ENCODE assay signal across 8 cellular contexts in the genomic region with DNA sequence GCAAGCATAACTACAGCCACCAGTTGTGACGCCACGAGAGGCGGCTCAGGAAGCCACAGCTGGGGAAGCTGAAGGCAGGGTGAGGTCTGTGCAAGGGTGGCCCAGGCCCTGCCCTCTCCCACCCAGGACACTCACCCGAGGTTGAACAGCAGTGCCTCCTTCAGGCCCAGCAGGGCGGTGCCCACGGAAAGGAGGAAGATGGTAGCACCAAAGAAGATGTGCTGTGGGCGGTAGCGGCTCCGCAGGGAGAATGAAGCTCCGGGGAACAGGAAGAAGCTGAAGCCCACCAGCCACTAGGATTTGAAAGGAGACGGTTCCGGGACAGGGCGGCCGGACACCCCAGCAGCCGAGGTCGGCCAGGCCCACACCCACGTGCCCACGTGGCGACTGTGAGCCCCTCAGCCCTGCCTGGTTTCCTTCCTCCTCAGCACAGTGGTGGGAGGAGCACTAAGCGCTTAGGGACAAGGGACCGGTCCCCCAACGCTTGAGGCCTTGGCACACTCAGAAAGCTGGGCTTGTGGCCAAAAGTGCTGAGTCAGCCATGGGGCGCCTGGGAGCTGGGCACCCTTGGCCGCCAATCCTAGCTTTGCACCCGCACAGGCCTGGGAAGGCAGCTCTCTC. TPM values are rescaled to one million over a fixed set of nuclear protein-coding genes. Genes with fewer than 3 reads are reported as not detected.
A peak's percentile ranks its signal among the peaks of the same experiment; 100 is the strongest.
DNase-seq lines count a peak whose midpoint lies in the region; ATAC-seq and TF ChIP-seq lines count a peak whose summit lies in the region.

No MANE protein-coding gene starts in this region.

- 37 to 71% (median 51%) methylated on average over 7 to 25 of the region's 25 CpGs for WGBS in adrenal gland, 4 donors

- TF ChIP-seq CTCF in adrenal gland (IDR thresholded peaks at IDR 0.05), result peak in 1 of 6 experiments; percentile 4
- TF ChIP-seq CTCF in left ventricle myocardium inferior (IDR thresholded peaks at IDR 0.05; ENCODE audit: borderline replicate concordance), result no peak
- no peak for TF ChIP-seq CTCF in GM13976 (IDR thresholded peaks at IDR 0.05; ENCODE audit: borderline replicate concordance, control extremely low read depth, extremely low read depth, insufficient read depth, missing control alignments)

- no peaks in the 10 kb centered on the region for H3K9me3 ChIP-seq in adrenal gland (replicated peaks in 1 of 3)
- no peaks in the 10 kb centered on the region for H3K9me3 ChIP-seq in left ventricle myocardium inferior (replicated peaks)

- H3K36me3 ChIP-seq in adrenal gland (replicated peaks in 1 of 2) (no peaks in the 10 kb centered on the region), left ventricle myocardium inferior (no peaks in the 10 kb centered on the region)

- H3K27me3 ChIP-seq in adrenal gland (no peaks in the 10 kb centered on the region), left ventricle myocardium inferior (ENCODE audit: low read depth) (no peaks in the 10 kb centered on the region)

- H3K4me3 ChIP-seq in adrenal gland, result no peak overlapping the region
- peak overlapping the region; percentile 39 for H3K4me3 ChIP-seq in left ventricle myocardium inferior

- peak; percentile 12 for DNase-seq in COR-L47 (lab: John Stamatoyannopoulos, UW)
- peak; percentile 65 for DNase-seq in NCI-H1092 (lab: John Stamatoyannopoulos, UW)
- DNase-seq in adrenal gland, result peak; percentile 94 to 97 (median 95)
- peak; percentile 65 for DNase-seq in left ventricle myocardium inferior
- peak; percentile 37 for DNase-seq in stimulated activated naive CD8-positive, alpha-beta T cell treated with anti-CD3 and anti-CD28 coated beads, Interleukin-15, Interleukin-2, amounts not matched to agents 100 U/mL and 50 U/mL, for 24 hours
- DNase-seq in GM13976 (ENCODE audit: low spot score), result no peak

- peaks cover 31 to 49% of the 10 kb centered on the region in 2 donors for H3K4me1 ChIP-seq in adrenal gland (replicated peaks in 1 of 2)
- H3K4me1 ChIP-seq in left ventricle myocardium inferior, result peaks cover 71% of the 10 kb centered on the region

- intact Hi-C loops in adrenal gland (cut with DNase I) (no loop called here), left ventricle myocardium inferior (cut with micrococcal nuclease) (no loop called here)

- no peak for TF ChIP-seq POLR2A in adrenal gland (IDR thresholded peaks at IDR 0.05)

- H3K27ac ChIP-seq in adrenal gland (peak overlapping the region in 3 of 5 donors; percentile 45 to 67 (median 51)), left ventricle myocardium inferior (replicated peaks) (peak overlapping the region; percentile 85)

- in situ Hi-C loops in GM13976 (cut with MboI; ENCODE audit: low sequenced_read_pairs, unreplicated experiment), result loop anchor here (5.0 to 25.0 kb wide), 2 partner anchors 177 to 377 kb away; no protein-coding TSS in a partner anchor

- peak; percentile 29 for ATAC-seq in stimulated activated naive CD8-positive, alpha-beta T cell treated with anti-CD3 and anti-CD28 coated beads, Interleukin-15, Interleukin-2, amounts not matched to agents 100 U/mL and 50 U/mL, for 24 hours
- ATAC-seq in HG02763 (IDR thresholded peaks at IDR 0.05; ENCODE audit: unreplicated experiment), result no peak
- no peak for ATAC-seq in GM19023 (IDR thresholded peaks at IDR 0.05; ENCODE audit: unreplicated experiment)

RNA-seq across cellular contexts. Expression of gene CYB561, which starts 11.0 kb away (rescaled TPM):
- total RNA-seq in adrenal gland (100 to 1,000 TPM in 2 of 8 donors, 10 to 100 TPM in 6; 38.7 to 195 (median 68.4) TPM), left ventricle myocardium inferior (9.0 TPM)
- polyA plus RNA-seq in adrenal gland, result 100 to 1,000 TPM in 2 of 3 donors, 10 to 100 TPM in 1; 38.8 to 116 (median 113) TPM

RNA-seq across cellular contexts. Expression of gene ACE, which starts 41.8 kb away (rescaled TPM):
- 10 to 100 TPM in 6 of 8 donors, 1 to 10 TPM in 2; 3.3 to 49.7 (median 12.2) TPM for total RNA-seq in adrenal gland
- 10 to 100 TPM in 2 of 3 donors, 1 to 10 TPM in 1; 7.7 to 34.0 (median 16.1) TPM for polyA plus RNA-seq in adrenal gland
- 6.2 TPM for total RNA-seq in left ventricle myocardium inferior
